In the genomic region with DNA sequence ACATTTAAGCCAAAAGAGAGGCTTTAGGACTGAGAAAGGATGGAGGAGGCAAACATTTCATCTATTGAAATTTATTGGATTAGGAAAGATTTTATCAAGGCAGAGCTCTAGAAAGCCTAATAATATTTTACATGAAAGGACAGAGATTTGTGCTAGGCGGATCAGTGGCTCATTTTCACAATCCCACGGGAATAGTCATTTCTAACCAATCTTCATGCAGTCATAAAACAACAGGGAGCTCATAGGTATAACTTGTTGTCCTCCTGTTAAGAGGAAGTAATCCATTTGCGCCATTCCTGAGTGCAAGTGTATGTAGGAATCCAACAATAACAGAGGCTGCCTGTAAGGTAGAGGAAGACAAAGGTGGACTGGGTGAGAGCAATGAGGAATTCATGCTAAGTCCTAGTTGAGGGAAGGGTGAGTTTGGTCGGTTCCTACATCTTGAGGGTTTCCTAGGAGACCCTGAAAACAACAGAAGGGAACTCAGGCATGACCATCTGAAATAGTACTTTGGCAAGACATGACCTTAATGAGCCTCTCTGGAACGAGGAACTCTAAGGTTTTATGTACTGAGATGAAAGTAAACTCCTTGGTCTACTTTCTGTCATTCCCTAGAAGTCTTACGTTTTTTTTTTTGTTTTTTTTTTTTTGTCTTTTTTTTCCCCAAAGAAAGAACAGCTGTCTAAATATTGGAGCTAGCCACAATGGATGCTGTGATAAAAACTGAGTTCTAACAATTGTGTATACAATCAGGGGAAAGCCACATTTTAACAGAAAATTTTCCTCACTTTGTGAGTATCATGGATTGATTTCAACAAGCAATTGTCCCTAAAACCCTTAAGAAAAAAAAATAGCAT, we compare ENCODE assay signal across 21 cellular contexts.
DNase-seq lines count a peak whose midpoint lies in the region; ATAC-seq and TF ChIP-seq lines count a peak whose summit lies in the region.
"Had no signal": no experiment of that assay in that cellular context is flagged by ENCODE, and none has a peak within 500 bp of the region (broad histone marks: within the 10 kb centered on the region; RNA-seq: fewer than 3 reads in every experiment).

No MANE protein-coding gene starts in this region.

- H3K79me2 ChIP-seq in OCI-LY3 (ENCODE audit: low read length) (peaks cover 26% of the 10 kb centered on the region), MM.1S (ENCODE audit: low read length) (no peaks in the 10 kb centered on the region)

- H3K9me3 ChIP-seq in OCI-LY3 (ENCODE audit: insufficient read depth, low read length): no peaks in the 10 kb centered on the region
- H3K9me3 ChIP-seq in iPS-20b (ENCODE audit: insufficient read depth, low read depth, low read length): no peaks in the 10 kb centered on the region
- H3K9me3 ChIP-seq in MM.1S (replicated peaks; ENCODE audit: insufficient read depth, low read length): no peaks in the 10 kb centered on the region
- H3K9me3 ChIP-seq: body of pancreas, gastroesophageal sphincter had no signal

- H3K9ac ChIP-seq in OCI-LY3 (ENCODE audit: low read length): no peak overlapping the region
- H3K9ac ChIP-seq in iPS-20b (ENCODE audit: low read depth, low read length): peak overlapping the region; percentile 92; the same call in 1 of the 2 replicates
- no peak overlapping the region for H3K9ac ChIP-seq in MM.1S (ENCODE audit: low read length)

- H4K20me1 ChIP-seq in OCI-LY3 (ENCODE audit: insufficient read depth, low read length): no peaks in the 10 kb centered on the region
- H4K20me1 ChIP-seq in MM.1S (ENCODE audit: insufficient read depth, low read length): no peaks in the 10 kb centered on the region

- H3K27me3 ChIP-seq in OCI-LY3 (ENCODE audit: low read depth, low read length) (no peaks in the 10 kb centered on the region), iPS-20b (ENCODE audit: insufficient read depth, low read length) (no peaks in the 10 kb centered on the region), MM.1S (replicated peaks; ENCODE audit: insufficient read depth, low read length) (no peaks in the 10 kb centered on the region)
- H3K27me3 ChIP-seq: body of pancreas, gastroesophageal sphincter had no signal

- peak overlapping the region; percentile 10; the same call in 1 of the 2 replicates for H3K4me2 ChIP-seq in OCI-LY3 (ENCODE audit: low read length)
- no peak overlapping the region for H3K4me2 ChIP-seq in MM.1S (ENCODE audit: low read depth, low read length)

- H3K36me3 ChIP-seq in OCI-LY3 (replicated peaks; ENCODE audit: low read depth, low read length): peaks cover 4% of the 10 kb centered on the region
- H3K36me3 ChIP-seq in iPS-20b (ENCODE audit: insufficient read depth, low read depth, low read length): peaks cover 8% of the 10 kb centered on the region; the same call in 1 of the 2 replicates
- no peaks in the 10 kb centered on the region for H3K36me3 ChIP-seq in MM.1S (replicated peaks; ENCODE audit: insufficient read depth, low read length)
- H3K36me3 ChIP-seq: gastroesophageal sphincter had no signal

- DNase-seq in DMS53 (lab: John Stamatoyannopoulos, UW) (peak; percentile 21), DMS53 treated with DMSO at 0.1 percent for 48 hours (lab: John Stamatoyannopoulos, UW; ENCODE audit: unreplicated experiment) (no peak), sciatic nerve (ENCODE audit: low spot score) (no peak), dermis blood vessel endothelial cell (no peak), MM.1S (no peak)
- DNase-seq: 8988T; activated effector memory CD4-positive, alpha-beta T cell treated with anti-CD3 and anti-CD28 coated beads, Interleukin-2, amount 50 U/mL, for 16 hours; body of pancreas; CD8-positive, alpha-beta T cell; GOT3; kidney; NCI-H187 treated with DMSO at 0.1 percent for 48 hours; OCI-M1; right cardiac atrium; stimulated activated naive B cell treated with anti-CD40 and anti-IgM and Interleukin-4, amounts not matched to agents 10 μg/mL and 1 μg/mL and 100 μg/mL, for 72 hours had no signal

- H3K4me1 ChIP-seq in OCI-LY3 (ENCODE audit: low read length): peaks cover 40% of the 10 kb centered on the region
- H3K4me1 ChIP-seq in iPS-20b (ENCODE audit: insufficient read depth, low read length): peaks cover 38% of the 10 kb centered on the region
- no peaks in the 10 kb centered on the region for H3K4me1 ChIP-seq in MM.1S (ENCODE audit: low read length)

- ATAC-seq in sciatic nerve: peak; percentile 33
- ATAC-seq in GM21390 (IDR thresholded peaks at IDR 0.05; ENCODE audit: unreplicated experiment): no peak
- ATAC-seq: body of pancreas; CD8-positive, alpha-beta T cell; K562; right cardiac atrium; stimulated activated naive B cell treated with anti-CD40 and anti-IgM and Interleukin-4, amounts not matched to agents 10 μg/mL and 1 μg/mL and 100 μg/mL, for 72 hours had no signal

- no peak overlapping the region for H3K4me3 ChIP-seq in OCI-LY3 (ENCODE audit: low read length)
- peak overlapping the region; percentile 88 for H3K4me3 ChIP-seq in iPS-20b (ENCODE audit: low read length)
- H3K4me3 ChIP-seq in MM.1S (ENCODE audit: low read length): no peak overlapping the region
- H3K4me3 ChIP-seq: body of pancreas, K562, SK-N-MC had no signal

- intact Hi-C loops in sciatic nerve (cut with DNase I): no loop called here

- H2AFZ ChIP-seq in OCI-LY3 (ENCODE audit: low read depth, low read length) (no peak overlapping the region), MM.1S (ENCODE audit: low read length) (no peak overlapping the region)

- no peaks in the 10 kb centered on the region for H3K9me2 ChIP-seq in MM.1S (replicated peaks; ENCODE audit: insufficient read depth, low read length)

- TF ChIP-seq CTCF in OCI-LY3 (IDR thresholded peaks at IDR 0.05; ENCODE audit: low read depth, low read length) (no peak), MM.1S (IDR thresholded peaks at IDR 0.05; ENCODE audit: low read length) (no peak)

- H3K27ac ChIP-seq in OCI-LY3 (ENCODE audit: low read length) (no peak overlapping the region), iPS-20b (ENCODE audit: low read length) (no peak overlapping the region), MM.1S (ENCODE audit: low read length) (no peak overlapping the region)
- H3K27ac ChIP-seq: body of pancreas, gastroesophageal sphincter, SK-N-MC had no signal

- H3F3A ChIP-seq in MM.1S (ENCODE audit: insufficient read depth, low read length): no peaks in the 10 kb centered on the region
